1 cellular context compared by ENCODE assay signal in the genomic region with DNA sequence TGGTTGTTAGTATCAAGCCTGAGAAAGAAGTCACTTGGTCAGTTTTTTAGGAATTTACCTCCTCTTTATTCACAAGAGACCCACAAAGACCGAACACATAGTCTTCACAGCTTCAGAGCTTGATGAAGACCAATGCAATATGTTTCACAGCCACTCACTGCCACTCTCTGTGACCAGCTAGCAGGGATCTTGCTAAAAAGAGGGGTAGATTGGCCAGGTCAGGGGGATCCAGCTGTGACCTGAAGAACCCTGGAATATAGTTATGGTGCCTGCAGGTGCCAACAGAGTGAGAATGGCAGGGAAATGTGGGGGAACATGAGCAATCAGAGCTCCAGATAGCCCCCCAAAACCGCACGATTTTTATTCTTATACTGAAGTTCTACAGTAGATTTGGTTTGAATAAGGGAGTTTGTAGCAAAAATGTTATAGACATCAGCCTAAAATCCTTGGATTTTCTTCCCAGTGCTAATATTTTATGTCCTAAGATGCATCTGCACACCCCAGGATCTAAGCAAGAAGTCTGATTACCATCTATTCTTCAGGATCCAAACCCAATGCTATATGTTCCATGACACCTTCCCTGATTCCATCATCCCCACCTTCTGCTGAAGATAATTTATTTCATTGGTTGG.
TF ChIP-seq lines count a peak whose summit lies in the region.

No MANE protein-coding gene starts in this region.

TF ChIP-seq in GM12878, 131 proteins besides CTCF, POLR2A, EP300 and RAD21 (continued from another document):
- TF ChIP-seq, protein P1, sequence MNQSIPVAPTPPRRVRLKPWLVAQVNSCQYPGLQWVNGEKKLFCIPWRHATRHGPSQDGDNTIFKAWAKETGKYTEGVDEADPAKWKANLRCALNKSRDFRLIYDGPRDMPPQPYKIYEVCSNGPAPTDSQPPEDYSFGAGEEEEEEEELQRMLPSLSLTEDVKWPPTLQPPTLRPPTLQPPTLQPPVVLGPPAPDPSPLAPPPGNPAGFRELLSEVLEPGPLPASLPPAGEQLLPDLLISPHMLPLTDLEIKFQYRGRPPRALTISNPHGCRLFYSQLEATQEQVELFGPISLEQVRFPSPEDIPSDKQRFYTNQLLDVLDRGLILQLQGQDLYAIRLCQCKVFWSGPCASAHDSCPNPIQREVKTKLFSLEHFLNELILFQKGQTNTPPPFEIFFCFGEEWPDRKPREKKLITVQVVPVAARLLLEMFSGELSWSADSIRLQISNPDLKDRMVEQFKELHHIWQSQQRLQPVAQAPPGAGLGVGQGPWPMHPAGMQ (IDR thresholded peaks at IDR 0.05; ENCODE audit: borderline replicate concordance): no peak
- 0 out of 3 replicates have a peak, but pooled peaks have one; percentile 10 for TF ChIP-seq POU2F2 (IDR thresholded peaks at IDR 0.05; ENCODE audit: borderline replicate concordance, low read depth, low read length)
- TF ChIP-seq TARDBP (IDR thresholded peaks at IDR 0.05; ENCODE audit: borderline replicate concordance): no peak
- TF ChIP-seq RCOR1 (conservative IDR thresholded peaks at IDR 0.05; ENCODE audit: low read depth, low read length): no peak
- TF ChIP-seq POLR2AphosphoS5 (IDR thresholded peaks at IDR 0.05; ENCODE audit: low read length): peak; percentile 16
- TF ChIP-seq, protein P2, sequence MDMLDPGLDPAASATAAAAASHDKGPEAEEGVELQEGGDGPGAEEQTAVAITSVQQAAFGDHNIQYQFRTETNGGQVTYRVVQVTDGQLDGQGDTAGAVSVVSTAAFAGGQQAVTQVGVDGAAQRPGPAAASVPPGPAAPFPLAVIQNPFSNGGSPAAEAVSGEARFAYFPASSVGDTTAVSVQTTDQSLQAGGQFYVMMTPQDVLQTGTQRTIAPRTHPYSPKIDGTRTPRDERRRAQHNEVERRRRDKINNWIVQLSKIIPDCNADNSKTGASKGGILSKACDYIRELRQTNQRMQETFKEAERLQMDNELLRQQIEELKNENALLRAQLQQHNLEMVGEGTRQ (IDR thresholded peaks at IDR 0.05; ENCODE audit: borderline replicate concordance, low read depth, low read length): no peak
- no peak for TF ChIP-seq GATAD2B (conservative IDR thresholded peaks at IDR 0.05; ENCODE audit: low read depth)
- TF ChIP-seq IKZF2 (IDR thresholded peaks at IDR 0.05): no peak
- no peak for TF ChIP-seq ZNF592 (IDR thresholded peaks at IDR 0.05)
- 0 out of 2 replicates have a peak, but pooled peaks have one; percentile 2 for TF ChIP-seq RUNX3 (IDR thresholded peaks at IDR 0.05; ENCODE audit: low read length)
